Comparison of ENCODE assay signal across 18 cellular contexts in genomic region chr7:25261545-25262135, GRCh38. TPM values are rescaled to one million over a fixed set of nuclear protein-coding genes. Genes with fewer than 3 reads are reported as not detected.
A peak's percentile ranks its signal among the peaks of the same experiment; 100 is the strongest.
DNase-seq lines count a peak whose midpoint lies in the region; ATAC-seq and TF ChIP-seq lines count a peak whose summit lies in the region.
"Had no signal": no experiment of that assay in that cellular context is flagged by ENCODE, and none has a peak within 500 bp of the region (broad histone marks: within the 10 kb centered on the region; RNA-seq: fewer than 3 reads in every experiment).

No MANE protein-coding gene starts in this region.

- POLR2A ChIA-PET in activated CD4-positive, alpha-beta T cell treated with anti-CD3 and anti-CD28 coated beads for 36 hours (lab: Charles Lee) = no interaction called here
- POLR2A ChIA-PET in PC-3 (lab: Charles Lee; ENCODE audit: unreplicated experiment) = no interaction called here

- CTCF ChIA-PET in activated CD4-positive, alpha-beta T cell treated with anti-CD3 and anti-CD28 coated beads for 36 hours (lab: Charles Lee) = interaction anchor here (0.8 to 4.2 kb wide), 10 partner anchors 16 to 590 kb away, joined by 3 to 35 read pairs (median 4); partner anchors contain the start of gene CYCS
- CTCF ChIA-PET in PC-3 (lab: Charles Lee) = no interaction called here

- peak overlapping the region; percentile 86; the same call in 1 of the 2 replicates for H2AFZ ChIP-seq in Karpas-422 (ENCODE audit: low read length)
- H2AFZ ChIP-seq in PC-3 (ENCODE audit: low read length) = no peak overlapping the region

- no peaks in the 10 kb centered on the region for H3K9me3 ChIP-seq in Karpas-422 (ENCODE audit: low read length)
- H3K9me3 ChIP-seq in PC-3 (ENCODE audit: low read length) = no peaks in the 10 kb centered on the region
- H3K9me3 ChIP-seq: pancreas, thyroid gland had no signal

- H3K27ac ChIP-seq in Karpas-422 (ENCODE audit: low read length) = peak overlapping the region; percentile 60
- no peak overlapping the region for H3K27ac ChIP-seq in PC-3 (ENCODE audit: low read length)
- H3K27ac ChIP-seq: pancreas, RWPE1, thyroid gland had no signal

- H3K4me1 ChIP-seq in Karpas-422 (ENCODE audit: low read length) = peaks cover 31% of the 10 kb centered on the region
- H3K4me1 ChIP-seq in PC-3 (ENCODE audit: insufficient read depth, low read length) = no peaks in the 10 kb centered on the region
- H3K4me1 ChIP-seq: thyroid gland had no signal

- no peak for ATAC-seq in activated CD4-positive, alpha-beta T cell treated with anti-CD3 and anti-CD28 coated beads for 36 hours
- ATAC-seq in esophagus mucosa = no peak
- no peak for ATAC-seq in PC-3

- H3K9ac ChIP-seq in Karpas-422 (ENCODE audit: low read length) = peak overlapping the region; percentile 38
- no peak overlapping the region for H3K9ac ChIP-seq in PC-3 (ENCODE audit: low read length)

- BruUV-seq in PC-3 (replicated peaks; lab: Mats Ljungman, UMichigan) = no TSS peak

- H3K36me3 ChIP-seq in Karpas-422 (ENCODE audit: insufficient read depth, low read length) = no peaks in the 10 kb centered on the region
- no peaks in the 10 kb centered on the region for H3K36me3 ChIP-seq in PC-3 (ENCODE audit: low read depth, low read length)
- H3K36me3 ChIP-seq: pancreas, thyroid gland had no signal

- H3K9me2 ChIP-seq in Karpas-422 (replicated peaks; ENCODE audit: insufficient read depth, low read length) (no peaks in the 10 kb centered on the region), PC-3 (replicated peaks; ENCODE audit: low read length) (no peaks in the 10 kb centered on the region)

- H3K36me3 Mint-ChIP-seq in activated CD4-positive, alpha-beta T cell treated with anti-CD3 and anti-CD28 coated beads for 36 hours (ENCODE audit: low read depth) = no peaks in the 10 kb centered on the region

- H3K4me1 Mint-ChIP-seq in activated CD4-positive, alpha-beta T cell treated with anti-CD3 and anti-CD28 coated beads for 36 hours = peaks cover 29% of the 10 kb centered on the region

- H3K27me3 Mint-ChIP-seq in activated CD4-positive, alpha-beta T cell treated with anti-CD3 and anti-CD28 coated beads for 36 hours = peaks cover 3% of the 10 kb centered on the region

- H3K9me3 Mint-ChIP-seq in activated CD4-positive, alpha-beta T cell treated with anti-CD3 and anti-CD28 coated beads for 36 hours (ENCODE audit: low read depth) = no peaks in the 10 kb centered on the region

- H3K4me3 ChIP-seq in Karpas-422 (ENCODE audit: low read length) (peak overlapping the region; percentile 39), choroid plexus epithelial cell (ENCODE audit: low read depth, low read length) (no peak overlapping the region), skeletal muscle cell (ENCODE audit: low read depth, low read length) (peak overlapping the region; percentile 10), PC-3 (ENCODE audit: low read length) (no peak overlapping the region)
- H3K4me3 ChIP-seq: pancreas, thyroid gland had no signal

- no peak for TF ChIP-seq CTCF in choroid plexus epithelial cell (conservative IDR thresholded peaks at IDR 0.05; ENCODE audit: low read depth, low read length)
- no peak for TF ChIP-seq CTCF in PC-3 (conservative IDR thresholded peaks at IDR 0.05; ENCODE audit: low read depth, low read length)

- H4K20me1 ChIP-seq in Karpas-422 (ENCODE audit: insufficient read depth, low read depth, low read length) = no peaks in the 10 kb centered on the region
- H4K20me1 ChIP-seq in PC-3 (ENCODE audit: low read length) = no peaks in the 10 kb centered on the region

- intact Hi-C loops in activated CD4-positive, alpha-beta T cell treated with anti-CD3 and anti-CD28 coated beads for 36 hours (cut with DNase I, micrococcal nuclease) = no loop called here
- intact Hi-C loops in PC-3 (cut with micrococcal nuclease) = no loop called here

- H3K27me3 ChIP-seq in Karpas-422 (ENCODE audit: low read length) = no peaks in the 10 kb centered on the region
- peaks cover 44% of the 10 kb centered on the region for H3K27me3 ChIP-seq in PC-3 (ENCODE audit: low read length)
- H3K27me3 ChIP-seq: pancreas, thyroid gland had no signal

- H3F3A ChIP-seq in PC-3 (ENCODE audit: low read length, unreplicated experiment) = no peaks in the 10 kb centered on the region

- peak overlapping the region; percentile 18 for H3K27ac Mint-ChIP-seq in activated CD4-positive, alpha-beta T cell treated with anti-CD3 and anti-CD28 coated beads for 36 hours

- peak overlapping the region; percentile 32 for H3K4me3 Mint-ChIP-seq in activated CD4-positive, alpha-beta T cell treated with anti-CD3 and anti-CD28 coated beads for 36 hours

- no peak for DNase-seq in activated CD4-positive, alpha-beta T cell treated with anti-CD3 and anti-CD28 coated beads for 36 hours
- no peak for DNase-seq in activated CD4-positive, alpha-beta T cell treated with anti-CD3 and anti-CD28 coated beads, Interleukin-2, amount 50 U/mL, for 4 hours
- peak; percentile 50 for DNase-seq in Karpas-422
- DNase-seq in choroid plexus epithelial cell (ENCODE audit: low read depth) = peak; percentile 3
- DNase-seq in skeletal muscle cell (ENCODE audit: low read depth) = no peak
- DNase-seq in NCI-H510A treated with DMSO at 0.1 percent for 48 hours (lab: John Stamatoyannopoulos, UW) = no peak
- DNase-seq in PC-3 = no peak
- DNase-seq: amniotic stem cell, mammary epithelial cell, NCI-H524, pancreas, T1000, thyroid gland had no signal

- peak overlapping the region; percentile 72 for H3K4me2 ChIP-seq in Karpas-422 (ENCODE audit: low read depth, low read length, poor library complexity, severe bottlenecking)
- no peak overlapping the region for H3K4me2 ChIP-seq in PC-3 (ENCODE audit: low read length)

- H3K79me2 ChIP-seq in Karpas-422 (ENCODE audit: low read length) = no peaks in the 10 kb centered on the region
- H3K79me2 ChIP-seq in PC-3 (ENCODE audit: low read length) = no peaks in the 10 kb centered on the region

RNA-seq across cellular contexts. Expression of gene NPVF, which starts 33.4 kb away (rescaled TPM):
- total RNA-seq in activated CD4-positive, alpha-beta T cell treated with anti-CD3 and anti-CD28 coated beads for 36 hours = not detected
- not detected in 2 replicates for total RNA-seq in Karpas-422 (2014; rRNA removed; shearing (Covaris generic); ENCODE audit: low replicate concordance)
- total RNA-seq in esophagus mucosa (not detected), PC-3 (2014; rRNA removed) (not detected in 2 replicates)
- total RNA-seq: A673, dermis blood vessel endothelial cell, HT1080, mammary epithelial cell, pancreas, thyroid gland had no signal

Comparison
In these comparisons a context has a peak if more than half of its experiments do, and no peak if none do; other contexts are left out.
1. DNase-seq: peak in Karpas-422 (single experiment) and choroid plexus epithelial cell (single experiment); none in activated CD4-positive, alpha-beta T cell treated with anti-CD3 and anti-CD28 coated beads for 36 hours (single experiment), activated CD4-positive, alpha-beta T cell treated with anti-CD3 and anti-CD28 coated beads, Interleukin-2, amount 50 U/mL, for 4 hours (0 of 2), skeletal muscle cell (single experiment), NCI-H510A treated with DMSO at 0.1 percent for 48 hours (single experiment) and PC-3 (single experiment).
2. H3K4me3 ChIP-seq: peak in Karpas-422 (single experiment) and skeletal muscle cell (single experiment); none in choroid plexus epithelial cell (single experiment) and PC-3 (single experiment).